In the genomic region with DNA sequence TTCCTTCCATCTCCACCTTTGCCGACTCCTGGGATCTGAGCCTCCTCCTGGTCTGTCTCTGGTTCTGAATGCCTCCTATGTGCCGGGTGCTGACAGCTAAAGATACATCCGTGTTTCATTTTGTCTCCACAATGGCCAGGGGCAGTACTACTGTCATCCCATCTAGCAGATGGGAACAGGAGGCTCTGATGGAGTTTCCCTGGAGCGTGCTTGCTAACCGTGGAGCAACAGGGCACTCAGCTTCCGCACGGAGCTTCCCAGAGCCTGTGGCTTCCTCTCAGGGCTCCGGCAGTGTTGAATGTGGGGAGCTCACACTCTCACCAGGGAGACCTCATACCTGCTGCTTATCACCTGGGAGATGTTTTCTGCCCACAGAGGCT, we compare ENCODE assay signal across 19 cellular contexts. TPM values are rescaled to one million over a fixed set of nuclear protein-coding genes. Genes with fewer than 3 reads are reported as not detected.
DNase-seq lines count a peak whose midpoint lies in the region; ATAC-seq and TF ChIP-seq lines count a peak whose summit lies in the region.
"Had no signal": no experiment of that assay in that cellular context is flagged by ENCODE, and none has a peak within 500 bp of the region (broad histone marks: within the 10 kb centered on the region; RNA-seq: fewer than 3 reads in every experiment).

No MANE protein-coding gene starts in this region.

- H2BK15ac ChIP-seq in mesendoderm (replicated peaks; ENCODE audit: low read depth), result no peak overlapping the region

- no peaks in the 10 kb centered on the region for H3K9me3 Mint-ChIP-seq in activated T-cell treated with anti-CD3 and anti-CD28 coated beads, Interleukin-2, amount 50 U/mL, for 4 hours
- H3K9me3 Mint-ChIP-seq: CD4-positive, alpha-beta T cell; naive thymus-derived CD8-positive, alpha-beta T cell had no signal

- ATAC-seq in activated T-cell treated with anti-CD3 and anti-CD28 coated beads, Interleukin-2, amount 50 U/mL, for 4 hours, result no peak
- no peak for ATAC-seq in GM18873 (IDR thresholded peaks at IDR 0.05; ENCODE audit: low FRiP score, unreplicated experiment)

- no peak overlapping the region for H3K4ac ChIP-seq in mesendoderm (ENCODE audit: low read depth, low read length)

- H3K27ac ChIP-seq in osteoblast (ENCODE audit: low read depth, low read length) (no peak overlapping the region), mesendoderm (ENCODE audit: low read depth, low read length) (no peak overlapping the region)
- H3K27ac ChIP-seq: colonic mucosa, GM23248 had no signal

- no peak overlapping the region for H2BK120ac ChIP-seq in mesendoderm (ENCODE audit: low read depth, low read length)

- no peaks in the 10 kb centered on the region for H3K79me1 ChIP-seq in mesendoderm (ENCODE audit: low read length)

- H3K4me3 Mint-ChIP-seq in activated T-cell treated with anti-CD3 and anti-CD28 coated beads, Interleukin-2, amount 50 U/mL, for 4 hours, result no peak overlapping the region
- H3K4me3 Mint-ChIP-seq: CD4-positive, alpha-beta T cell had no signal

- peaks cover 10% of the 10 kb centered on the region for H3K4me1 Mint-ChIP-seq in activated T-cell treated with anti-CD3 and anti-CD28 coated beads, Interleukin-2, amount 50 U/mL, for 4 hours (ENCODE audit: low read depth)

- H4K20me1 ChIP-seq in osteoblast (ENCODE audit: insufficient read depth, low read length), result no peaks in the 10 kb centered on the region

- H3K36me3 Mint-ChIP-seq in activated T-cell treated with anti-CD3 and anti-CD28 coated beads, Interleukin-2, amount 50 U/mL, for 4 hours (ENCODE audit: insufficient read depth), result no peaks in the 10 kb centered on the region
- H3K36me3 Mint-ChIP-seq: naive thymus-derived CD8-positive, alpha-beta T cell had no signal

- H3K9ac ChIP-seq in mesendoderm (ENCODE audit: low read length), result no peak overlapping the region
- H3K9ac ChIP-seq: GM23248 had no signal

- H2AK5ac ChIP-seq in mesendoderm (ENCODE audit: low read length), result no peak overlapping the region

- no peak overlapping the region for H3K18ac ChIP-seq in mesendoderm (ENCODE audit: low read length)

- H2AFZ ChIP-seq in osteoblast (ENCODE audit: low read length), result no peak overlapping the region

- peaks cover 9% of the 10 kb centered on the region for H3K27me3 Mint-ChIP-seq in activated T-cell treated with anti-CD3 and anti-CD28 coated beads, Interleukin-2, amount 50 U/mL, for 4 hours (ENCODE audit: low read depth)

- H3K4me1 ChIP-seq in osteoblast (ENCODE audit: insufficient read depth, low read length) (no peaks in the 10 kb centered on the region), mesendoderm (ENCODE audit: control insufficient read depth, low read depth, low read length) (no peaks in the 10 kb centered on the region)
- H3K4me1 ChIP-seq: colonic mucosa had no signal

- WGBS in mesendoderm (ENCODE audit: extremely low coverage, insufficient coverage, low lambda C conversion rate), result no CpG with 5 or more reads among the region's 8 CpGs

- H2BK5ac ChIP-seq in mesendoderm (ENCODE audit: low read length), result no peak overlapping the region

- no peak for TF ChIP-seq CTCF in osteoblast (IDR thresholded peaks at IDR 0.05; ENCODE audit: extremely low read depth, low read depth, low read length)

- no peak overlapping the region for H3K56ac ChIP-seq in mesendoderm (ENCODE audit: low read length)

- no peak overlapping the region for H4K8ac ChIP-seq in mesendoderm (ENCODE audit: low read depth, low read length)

- H3K4me3 ChIP-seq in osteoblast (ENCODE audit: insufficient read depth, low read length) (no peak overlapping the region), mesendoderm (ENCODE audit: low read length) (no peak overlapping the region)
- H3K4me3 ChIP-seq: colonic mucosa, GM23248 had no signal

- no peak overlapping the region for H4K5ac ChIP-seq in mesendoderm (ENCODE audit: low read length)

- peak; percentile 19 to 20 for DNase-seq in activated T-cell treated with anti-CD3 and anti-CD28 coated beads, Interleukin-2, amount 50 U/mL, for 48 hours
- no peak for DNase-seq in activated T-cell treated with anti-CD3 and anti-CD28 coated beads, Interleukin-2, amount 50 U/mL, for 4 hours
- DNase-seq in activated CD8-positive, alpha-beta memory T cell treated with anti-CD3 and anti-CD28 coated beads, Interleukin-2, amount 50 U/mL, for 48 hours, result peak; percentile 53
- DNase-seq in osteoblast (ENCODE audit: insufficient read length, low spot score, missing footprints) (peak; percentile 34), mesendoderm (no peak)
- DNase-seq: activated naive CD4-positive, alpha-beta T cell treated with Interleukin-2 at 50 U/mL for 16 hours; colonic mucosa; GM23248; Karpas-422; NCI-H1092 treated with DMSO at 0.1 percent for 48 hours; NCI-H2081 treated with DMSO at 0.1 percent for 48 hours; NCI-H524 treated with DMSO at 0.1 percent for 48 hours; stimulated activated CD4-positive, alpha-beta T cell treated with anti-CD3 and anti-CD28 coated beads, Interleukin-2, amount 100 ng/mL, for 48 hours had no signal

- H3K36me3 ChIP-seq in osteoblast (ENCODE audit: insufficient read depth, low read length) (no peaks in the 10 kb centered on the region), mesendoderm (ENCODE audit: control insufficient read depth, insufficient read depth, low read length) (no peaks in the 10 kb centered on the region)
- H3K36me3 ChIP-seq: colonic mucosa had no signal

- H3K27me3 ChIP-seq in osteoblast (ENCODE audit: insufficient read depth, low read length) (peaks cover 24% of the 10 kb centered on the region), mesendoderm (ENCODE audit: insufficient read depth, low read length, poor library complexity) (no peaks in the 10 kb centered on the region)
- H3K27me3 ChIP-seq: colonic mucosa had no signal

- H3K9me3 ChIP-seq in osteoblast (ENCODE audit: low read depth, low read length), result no peaks in the 10 kb centered on the region
- H3K9me3 ChIP-seq: colonic mucosa had no signal

- no peak overlapping the region for H3K23ac ChIP-seq in mesendoderm (ENCODE audit: low read length)

- no peak overlapping the region for H3K4me2 ChIP-seq in osteoblast (ENCODE audit: insufficient read depth, low read length)
- H3K4me2 ChIP-seq in mesendoderm (ENCODE audit: low read length), result no peak overlapping the region

- no peaks in the 10 kb centered on the region for H3K79me2 ChIP-seq in osteoblast (ENCODE audit: insufficient read depth, low read length)
- no peaks in the 10 kb centered on the region for H3K79me2 ChIP-seq in mesendoderm (ENCODE audit: control insufficient read depth, insufficient read depth, low read length)

RNA-seq across cellular contexts. Expression of a gene that starts 11.9 kb away (rescaled TPM):
- not detected for total RNA-seq in activated T-cell treated with anti-CD3 and anti-CD28 coated beads, Interleukin-2, amount 50 U/mL, for 4 hours
- total RNA-seq in osteoblast, result not detected in 2 replicates
- polyA plus RNA-seq in mesendoderm (2013, experiment 1 of 2), result not detected
- not detected for polyA plus RNA-seq in mesendoderm (2013, experiment 2 of 2)
- total RNA-seq: colonic mucosa; GM23248; HT-29; naive thymus-derived CD8-positive, alpha-beta T cell; progenitor cell of endocrine pancreas; skeletal muscle tissue had no signal
- polyA plus RNA-seq: GM23248; naive thymus-derived CD8-positive, alpha-beta T cell had no signal

RNA-seq across cellular contexts. Expression of a gene that starts 35.1 kb away (rescaled TPM):
- under 1 TPM; 0.30 to 0.47 (median 0.38) TPM for total RNA-seq in activated T-cell treated with anti-CD3 and anti-CD28 coated beads, Interleukin-2, amount 50 U/mL, for 4 hours
- 0.72 TPM in 1 of 2 replicates, not detected in the other for total RNA-seq in osteoblast
- 0.14 TPM for polyA plus RNA-seq in mesendoderm (2013, experiment 1 of 2)
- 0.04 TPM for polyA plus RNA-seq in mesendoderm (2013, experiment 2 of 2)
- total RNA-seq: colonic mucosa; HT-29; naive thymus-derived CD8-positive, alpha-beta T cell; progenitor cell of endocrine pancreas had no signal

RNA-seq across cellular contexts. Expression of a gene that starts 39.4 kb away (rescaled TPM):
- under 1 TPM in 2 of 3 donors, not detected in 1; 0.05 to 0.11 TPM for total RNA-seq in activated T-cell treated with anti-CD3 and anti-CD28 coated beads, Interleukin-2, amount 50 U/mL, for 4 hours
- 0.59 and 0.72 TPM in 2 replicates for total RNA-seq in osteoblast
- polyA plus RNA-seq in mesendoderm (2013, experiment 1 of 2), result 0.07 TPM
- 0.10 TPM for polyA plus RNA-seq in mesendoderm (2013, experiment 2 of 2)

RNA-seq across cellular contexts. Expression of a gene that starts 40.0 kb away (rescaled TPM):
- 10 to 100 TPM; 41.7 to 49.0 (median 47.0) TPM for total RNA-seq in activated T-cell treated with anti-CD3 and anti-CD28 coated beads, Interleukin-2, amount 50 U/mL, for 4 hours
- total RNA-seq in osteoblast, result 5.3 and 6.9 TPM in 2 replicates
- 11.2 TPM for polyA plus RNA-seq in mesendoderm (2013, experiment 1 of 2)
- polyA plus RNA-seq in mesendoderm (2013, experiment 2 of 2), result 10.0 TPM

RNA-seq across cellular contexts. Expression of a gene that starts 45.0 kb away (rescaled TPM):
- not detected for total RNA-seq in activated T-cell treated with anti-CD3 and anti-CD28 coated beads, Interleukin-2, amount 50 U/mL, for 4 hours
- total RNA-seq in osteoblast, result not detected in 2 replicates
- polyA plus RNA-seq in mesendoderm (2013, experiment 1 of 2), result 0.32 TPM
- 0.31 TPM for polyA plus RNA-seq in mesendoderm (2013, experiment 2 of 2)
- total RNA-seq: GM23248; naive thymus-derived CD8-positive, alpha-beta T cell; skeletal muscle tissue had no signal
- polyA plus RNA-seq: GM23248; naive thymus-derived CD8-positive, alpha-beta T cell had no signal

Comparison
In these comparisons a context has a peak if more than half of its experiments do, and no peak if none do; other contexts are left out.
1. DNase-seq: peak in activated T-cell treated with anti-CD3 and anti-CD28 coated beads, Interleukin-2, amount 50 U/mL, for 48 hours (2 of 2), activated CD8-positive, alpha-beta memory T cell treated with anti-CD3 and anti-CD28 coated beads, Interleukin-2, amount 50 U/mL, for 48 hours (single experiment) and osteoblast (single experiment); none in activated T-cell treated with anti-CD3 and anti-CD28 coated beads, Interleukin-2, amount 50 U/mL, for 4 hours (single experiment) and mesendoderm (single experiment).